Comparison of ENCODE assay signal across 8 cellular contexts in the genomic region with DNA sequence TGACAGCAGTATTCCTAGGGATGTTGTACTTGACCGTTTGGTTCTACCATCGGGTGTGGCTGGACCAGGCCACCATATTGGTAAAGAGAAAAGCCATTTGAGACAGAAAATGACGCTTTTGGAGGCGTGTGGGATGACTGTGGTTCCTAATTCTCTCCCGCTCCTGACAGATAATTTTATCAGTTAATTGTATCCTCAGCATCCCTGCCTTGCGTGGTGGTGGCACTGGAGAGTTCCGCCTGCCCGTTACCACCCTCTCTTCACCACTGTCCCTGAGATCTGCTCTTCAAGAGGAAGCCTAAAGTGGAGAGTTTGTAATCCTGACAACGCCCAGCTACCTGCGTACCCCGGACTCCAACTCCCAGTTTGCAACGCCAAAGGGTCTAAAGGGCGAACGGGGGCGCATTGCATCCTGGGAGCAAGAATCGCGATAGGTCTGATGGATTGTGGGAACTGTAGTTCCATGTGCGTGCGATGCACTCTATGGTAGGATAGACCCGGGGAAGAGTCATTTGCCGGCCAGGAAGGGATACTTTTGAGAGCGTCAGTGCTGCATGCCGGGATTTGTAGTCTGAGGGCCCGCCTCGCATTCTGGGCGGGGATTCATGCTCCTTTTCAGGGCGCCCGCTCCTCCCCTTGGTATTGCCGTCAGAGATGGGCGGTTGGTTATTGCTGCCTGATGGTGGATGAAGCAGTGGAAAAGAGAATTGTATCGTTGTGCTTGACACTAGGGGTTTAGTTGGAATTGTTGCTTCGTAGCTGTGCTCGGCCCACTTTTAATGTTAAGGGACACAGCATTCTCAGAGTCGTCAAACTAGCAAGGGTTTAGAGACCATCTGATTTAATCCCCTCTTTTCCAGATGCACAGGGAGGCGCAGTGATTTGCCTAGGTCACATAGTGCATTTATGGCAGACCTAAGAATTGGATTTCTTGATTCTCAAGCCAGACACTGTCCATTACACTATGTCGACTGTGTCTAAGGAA. TPM values are rescaled to one million over a fixed set of nuclear protein-coding genes. Genes with fewer than 3 reads are reported as not detected.
DNase-seq lines count a peak whose midpoint lies in the region; ATAC-seq and TF ChIP-seq lines count a peak whose summit lies in the region.

No MANE protein-coding gene starts in this region.

- peak overlapping the region; percentile 84 for H3K4me2 ChIP-seq in H9 (ENCODE audit: insufficient read depth, insufficient read length, low read length)

- peaks cover 7 to 22% (median 7%) of the 10 kb centered on the region in 3 experiments; a peak in 6 of 7 replicates for H3K36me3 Mint-ChIP-seq in H9 (ENCODE audit: insufficient read depth in 1 of 3, low read depth in 3 of 3)
- H3K36me3 Mint-ChIP-seq in natural killer cell treated with Interleukin-12 subunit alpha and Interleukin-12 subunit beta and Interleukin-15 and Interleukin-18, amount 100 ng/mL, for 72 hours: no peaks in the 10 kb centered on the region

- no peak overlapping the region for H3T11ph ChIP-seq in H9 (ENCODE audit: low read length)

- no peak overlapping the region for H3K23ac ChIP-seq in H9 (ENCODE audit: insufficient read length, low read depth, low read length)

- no peaks in the 10 kb centered on the region for H4K20me1 ChIP-seq in H9 (ENCODE audit: control insufficient read depth, insufficient read depth, insufficient read length)

- H3K56ac ChIP-seq in H9 (ENCODE audit: insufficient read length, low read depth, low read length): no peak overlapping the region

- peak overlapping the region; percentile 38 for H3K18ac ChIP-seq in H9 (ENCODE audit: insufficient read length, low read depth, low read length)

- no peak overlapping the region for H3K27ac Mint-ChIP-seq in H9
- H3K27ac Mint-ChIP-seq in natural killer cell treated with Interleukin-12 subunit alpha and Interleukin-12 subunit beta and Interleukin-15 and Interleukin-18, amount 100 ng/mL, for 72 hours: no peak overlapping the region

- H3K27me3 Mint-ChIP-seq in H9 (ENCODE audit: low read depth): no peaks in the 10 kb centered on the region; the same call in 1 of the 2 replicates
- H3K27me3 Mint-ChIP-seq in natural killer cell treated with Interleukin-12 subunit alpha and Interleukin-12 subunit beta and Interleukin-15 and Interleukin-18, amount 100 ng/mL, for 72 hours: no peaks in the 10 kb centered on the region

- no peak overlapping the region for H2AFZ ChIP-seq in H9 (ENCODE audit: low read length)

- H3K27me3 ChIP-seq in H9 (ENCODE audit: insufficient read depth, low read length): no peaks in the 10 kb centered on the region
- H3K27me3 ChIP-seq in RWPE2 (ENCODE audit: insufficient read depth, poor library complexity, severe bottlenecking): no peaks in the 10 kb centered on the region

- no peak overlapping the region for H2AK5ac ChIP-seq in H9 (ENCODE audit: insufficient read length, low read length)

- H3K4me1 ChIP-seq in H9 (ENCODE audit: insufficient read depth, low read length) (peaks cover 9% of the 10 kb centered on the region; the same call in 1 of the 2 replicates), RWPE2 (ENCODE audit: insufficient read depth, poor library complexity, severe bottlenecking) (peaks cover 8% of the 10 kb centered on the region)

- no peak overlapping the region for H4K91ac ChIP-seq in H9 (ENCODE audit: insufficient read length, low read depth, low read length)

- H3K4me1 Mint-ChIP-seq in H9: peaks cover 24 to 28% of the 10 kb centered on the region in 2 experiments
- H3K4me1 Mint-ChIP-seq in natural killer cell treated with Interleukin-12 subunit alpha and Interleukin-12 subunit beta and Interleukin-15 and Interleukin-18, amount 100 ng/mL, for 72 hours (ENCODE audit: low read depth in 2 of 2): peaks cover 14 to 15% of the 10 kb centered on the region in 2 donors

- peak; percentile 85 for ATAC-seq in RWPE2 (ENCODE audit: low read depth)
- peak; percentile 85 to 88 for ATAC-seq in natural killer cell treated with Interleukin-12 subunit alpha and Interleukin-12 subunit beta and Interleukin-15 and Interleukin-18, amount 100 ng/mL, for 72 hours

- H3K27ac ChIP-seq in H9 (ENCODE audit: insufficient read length, low read depth, low read length) (peak overlapping the region; percentile 90), RWPE2 (ENCODE audit: poor library complexity, severe bottlenecking) (peak overlapping the region; percentile 86)

- peaks cover 12% of the 10 kb centered on the region for H3K36me3 ChIP-seq in RWPE2 (ENCODE audit: low read depth)

- no peaks in the 10 kb centered on the region for H3K79me1 ChIP-seq in H9 (ENCODE audit: insufficient read depth, low read depth, low read length, poor library complexity, severe bottlenecking)

- H3K4ac ChIP-seq in H9 (ENCODE audit: low read depth, low read length): no peak overlapping the region

- in situ Hi-C loops in G401 (cut with HindIII; ENCODE audit: low sequenced_read_pairs): loop anchor here (10.0 kb wide), 1 partner anchor 63 kb away; no protein-coding TSS in a partner anchor

- no peak overlapping the region for H2BK20ac ChIP-seq in H9 (ENCODE audit: low read depth, low read length, poor library complexity, severe bottlenecking)

- H3K14ac ChIP-seq in H9 (ENCODE audit: insufficient read depth, low read length): no peak overlapping the region

- H3K4me3 ChIP-seq in RWPE2 (ENCODE audit: severe bottlenecking): peak overlapping the region; percentile 43

- H2BK120ac ChIP-seq in H9 (ENCODE audit: low read depth, low read length, poor library complexity, severe bottlenecking): no peak overlapping the region

- no peak overlapping the region for H4K5ac ChIP-seq in H9 (ENCODE audit: insufficient read length, low read depth, low read length)

- TF ChIP-seq CTCF in H9 (conservative IDR thresholded peaks at IDR 0.05) (no peak), RWPE2 (IDR thresholded peaks at IDR 0.05; ENCODE audit: poor library complexity, severe bottlenecking) (no peak)

- no peaks in the 10 kb centered on the region for H3K9me3 Mint-ChIP-seq in H9
- H3K9me3 Mint-ChIP-seq in natural killer cell treated with Interleukin-12 subunit alpha and Interleukin-12 subunit beta and Interleukin-15 and Interleukin-18, amount 100 ng/mL, for 72 hours: no peaks in the 10 kb centered on the region

- no peak overlapping the region for H2BK12ac ChIP-seq in H9 (ENCODE audit: insufficient read length, low read depth, low read length)

- H3K23me2 ChIP-seq in H9 (ENCODE audit: insufficient read length, low read depth, low read length, poor library complexity, severe bottlenecking): peaks cover 11% of the 10 kb centered on the region

- H3K79me2 ChIP-seq in H9 (ENCODE audit: insufficient read depth, low read length): peaks cover 26% of the 10 kb centered on the region

- H3K4me3 Mint-ChIP-seq in H9: no peak overlapping the region
- no peak overlapping the region for H3K4me3 Mint-ChIP-seq in natural killer cell treated with Interleukin-12 subunit alpha and Interleukin-12 subunit beta and Interleukin-15 and Interleukin-18, amount 100 ng/mL, for 72 hours

- H2BK5ac ChIP-seq in H9 (ENCODE audit: insufficient read length, low read length): peak overlapping the region; percentile 6

- H2BK15ac ChIP-seq in H9 (ENCODE audit: low read depth, low read length): no peak overlapping the region

- no CpG with 5 or more reads among the region's 36 CpGs for WGBS in H9 (ENCODE audit: extremely low coverage, insufficient read length, low lambda C conversion rate)

- peak overlapping the region; percentile 61 for H3K9ac ChIP-seq in H9 (ENCODE audit: extremely low read depth, insufficient read length, low read length)

- H4K8ac ChIP-seq in H9 (replicated peaks; ENCODE audit: insufficient read length, low read depth, low read length): no peak overlapping the region

- DNase-seq in G401 (ENCODE audit: low spot score): peak; percentile 100
- peak; percentile 100 for DNase-seq in H9
- peak; percentile 99 for DNase-seq in M059J (ENCODE audit: low read depth)
- peak; percentile 96 for DNase-seq in RWPE2 (ENCODE audit: low spot score)
- peak; percentile 94 for DNase-seq in activated effector memory CD4-positive, alpha-beta T cell treated with Interleukin-2 at 50 U/mL for 16 hours
- peak; percentile 99 for DNase-seq in fibroblast of the conjunctiva (ENCODE audit: low read depth)
- DNase-seq in natural killer cell treated with Interleukin-12 subunit alpha and Interleukin-12 subunit beta and Interleukin-15 and Interleukin-18, amount 100 ng/mL, for 72 hours (ENCODE audit: low spot score): peak; percentile 95
- peak; percentile 97 for DNase-seq in stimulated activated naive CD4-positive, alpha-beta T cell treated with Interleukin-2 at 50 U/mL for 16 hours (lab: John Stamatoyannopoulos, UW)

- H3K9me3 ChIP-seq in H9 (ENCODE audit: control insufficient read depth, low read depth, low read length) (no peaks in the 10 kb centered on the region), RWPE2 (ENCODE audit: severe bottlenecking) (no peaks in the 10 kb centered on the region)

RNA-seq across cellular contexts. Expression of a gene that starts 1.0 kb away (rescaled TPM):
- total RNA-seq in G401 (2014; rRNA removed; shearing (Covaris generic)): 26.8 and 48.5 TPM in 2 replicates
- 62.1 and 68.5 TPM in 2 replicates for total RNA-seq in H9 (2021)
- 19.8 and 22.9 TPM in 2 replicates for total RNA-seq in M059J (2014; rRNA removed; shearing (Covaris generic))
- total RNA-seq in natural killer cell treated with Interleukin-12 subunit alpha and Interleukin-12 subunit beta and Interleukin-15 and Interleukin-18, amount 100 ng/mL, for 72 hours: 10 to 100 TPM; 68.0 to 72.2 TPM

RNA-seq across cellular contexts. Expression of a gene that starts 49.4 kb away (rescaled TPM):
- 24.7 and 30.9 TPM in 2 replicates for total RNA-seq in G401 (2014; rRNA removed; shearing (Covaris generic))
- total RNA-seq in H9 (2021): 28.6 and 29.6 TPM in 2 replicates
- total RNA-seq in M059J (2014; rRNA removed; shearing (Covaris generic)): 7.1 and 9.0 TPM in 2 replicates
- 10 to 100 TPM; 22.5 to 26.1 TPM for total RNA-seq in natural killer cell treated with Interleukin-12 subunit alpha and Interleukin-12 subunit beta and Interleukin-15 and Interleukin-18, amount 100 ng/mL, for 72 hours

RNA-seq across cellular contexts. Expression of a gene that starts 53.5 kb away (rescaled TPM):
- not detected in 2 replicates for total RNA-seq in G401 (2014; rRNA removed; shearing (Covaris generic))
- total RNA-seq in H9 (2021): 1.8 and 2.8 TPM in 2 replicates
- not detected in 2 replicates for total RNA-seq in M059J (2014; rRNA removed; shearing (Covaris generic))
- not detected for total RNA-seq in natural killer cell treated with Interleukin-12 subunit alpha and Interleukin-12 subunit beta and Interleukin-15 and Interleukin-18, amount 100 ng/mL, for 72 hours

RNA-seq across cellular contexts. Expression of a gene that starts 54.8 kb away (rescaled TPM):
- total RNA-seq in G401 (2014; rRNA removed; shearing (Covaris generic)): 57.5 and 59.7 TPM in 2 replicates
- 173 and 185 TPM in 2 replicates for total RNA-seq in H9 (2021)
- 23.6 and 27.6 TPM in 2 replicates for total RNA-seq in M059J (2014; rRNA removed; shearing (Covaris generic))
- total RNA-seq in natural killer cell treated with Interleukin-12 subunit alpha and Interleukin-12 subunit beta and Interleukin-15 and Interleukin-18, amount 100 ng/mL, for 72 hours: 10 to 100 TPM; 79.3 to 95.8 TPM

Comparison
In these comparisons a context has a peak if more than half of its experiments do, and no peak if none do; other contexts are left out.
1. Peak in every context shown above with its lines: DNase-seq, ATAC-seq, H3K4me3 ChIP-seq and H3K27ac ChIP-seq.